20 cellular contexts compared by ENCODE assay signal in genomic region chr2:178388287-178388686, GRCh38.
DNase-seq lines count a peak whose midpoint lies in the region; ATAC-seq and TF ChIP-seq lines count a peak whose summit lies in the region.
"Had no signal": no experiment of that assay in that cellular context is flagged by ENCODE, and none has a peak within 500 bp of the region (broad histone marks: within the 10 kb centered on the region; RNA-seq: fewer than 3 reads in every experiment).

No MANE protein-coding gene starts in this region.

- no peak overlapping the region for H3K4me2 ChIP-seq in neuronal stem cell (ENCODE audit: insufficient read depth, low read length, poor library complexity, severe bottlenecking)
- H3K4me2 ChIP-seq: BLaER1 had no signal

- H3K27ac ChIP-seq in neuronal stem cell (replicated peaks; ENCODE audit: low read length) = no peak overlapping the region
- H3K27ac ChIP-seq in testis = no peak overlapping the region
- H3K27ac ChIP-seq: 22Rv1, BLaER1, C4-2B had no signal

- peak overlapping the region; percentile 59 for H3K18ac ChIP-seq in neuronal stem cell (ENCODE audit: low read length)

- no peak overlapping the region for H3K4me3 ChIP-seq in neuronal stem cell (ENCODE audit: low read length in 2 of 2)
- H3K4me3 ChIP-seq in testis = no peak overlapping the region
- H3K4me3 ChIP-seq: BLaER1, GM12878, HAP-1 had no signal

- no peak for TF ChIP-seq POLR2A in testis (IDR thresholded peaks at IDR 0.05)

- intact Hi-C loops in testis (cut with DNase I; ENCODE audit: low total_unique reads) = no loop called here

- H3K27ac Mint-ChIP-seq in activated T-cell treated with anti-CD3 and anti-CD28 coated beads, Interleukin-2, amount 50 U/mL, for 72 hours = peak overlapping the region; percentile 17
- H3K27ac Mint-ChIP-seq: B cell; CD4-positive, CD25-positive, alpha-beta regulatory T cell; CD8-positive, alpha-beta T cell; HFFc6 had no signal

- peaks cover 7% of the 10 kb centered on the region for H3K4me1 Mint-ChIP-seq in activated T-cell treated with anti-CD3 and anti-CD28 coated beads, Interleukin-2, amount 50 U/mL, for 72 hours (ENCODE audit: low read depth)
- H3K4me1 Mint-ChIP-seq: B cell had no signal

- H3K23ac ChIP-seq in neuronal stem cell (ENCODE audit: low read depth, low read length, poor library complexity) = no peak overlapping the region

- no peaks in the 10 kb centered on the region for H3K9me3 ChIP-seq in neuronal stem cell (replicated peaks in 1 of 2; ENCODE audit: control insufficient read depth in 2 of 2, insufficient read depth in 1 of 2, low read depth in 1 of 2, low read length in 2 of 2)
- H3K9me3 ChIP-seq in testis = no peaks in the 10 kb centered on the region
- H3K9me3 ChIP-seq: BLaER1, Caco-2, HAP-1 had no signal

- H2AK5ac ChIP-seq in neuronal stem cell (ENCODE audit: low read depth, low read length) = no peak overlapping the region

- no peak overlapping the region for H3K4me3 Mint-ChIP-seq in activated T-cell treated with anti-CD3 and anti-CD28 coated beads, Interleukin-2, amount 50 U/mL, for 72 hours
- H3K4me3 Mint-ChIP-seq: B cell; CD4-positive, CD25-positive, alpha-beta regulatory T cell; CD8-positive, alpha-beta T cell; HFFc6 had no signal

- H3K14ac ChIP-seq in neuronal stem cell (ENCODE audit: low read length) = peak overlapping the region; percentile 94

- no peak overlapping the region for H2AFZ ChIP-seq in neuronal stem cell (ENCODE audit: low read length)

- no peaks in the 10 kb centered on the region for H3K9me3 Mint-ChIP-seq in activated T-cell treated with anti-CD3 and anti-CD28 coated beads, Interleukin-2, amount 50 U/mL, for 72 hours
- H3K9me3 Mint-ChIP-seq: CD4-positive, CD25-positive, alpha-beta regulatory T cell; CD8-positive, alpha-beta T cell; HFFc6 had no signal

- H3K27me3 Mint-ChIP-seq in activated T-cell treated with anti-CD3 and anti-CD28 coated beads, Interleukin-2, amount 50 U/mL, for 72 hours (ENCODE audit: low read depth) = no peaks in the 10 kb centered on the region
- H3K27me3 Mint-ChIP-seq: B cell had no signal

- no peak overlapping the region for H2BK120ac ChIP-seq in neuronal stem cell (ENCODE audit: low read depth, low read length)

- H3K4me1 ChIP-seq in neuronal stem cell (ENCODE audit: control insufficient read depth in 2 of 2, insufficient read depth in 1 of 2, low read depth in 1 of 2, low read length in 2 of 2) (no peaks in the 10 kb centered on the region), testis (no peaks in the 10 kb centered on the region)
- H3K4me1 ChIP-seq: BLaER1, HAP-1 had no signal

- no peak overlapping the region for H2BK12ac ChIP-seq in neuronal stem cell (ENCODE audit: low read length)

- no CpG with 5 or more reads among the region's 7 CpGs for WGBS in neuronal stem cell (ENCODE audit: extremely low coverage in 2 of 2, insufficient read length in 2 of 2, insufficient replicate concordance in 1 of 2), 2 donors
- WGBS in testis, 2 donors = 84 to 87% methylated on average over 6 to 7 of the region's 7 CpGs

- no peak overlapping the region for H2BK15ac ChIP-seq in neuronal stem cell (ENCODE audit: low read length)

- H2BK5ac ChIP-seq in neuronal stem cell (ENCODE audit: low read length) = no peak overlapping the region

- no peak for DNase-seq in activated T-cell treated with anti-CD3 and anti-CD28 coated beads, Interleukin-2, amount 50 U/mL, for 72 hours
- DNase-seq in activated T-cell treated with anti-CD3 and anti-CD28 coated beads for 4 hours = no peak
- no peak for DNase-seq in neuronal stem cell (ENCODE audit: low spot score)
- no peak for DNase-seq in testis
- no peak for DNase-seq in OCI-M2 (lab: John Stamatoyannopoulos, UW; ENCODE audit: unreplicated experiment)
- DNase-seq: Caco-2; CD4-positive, CD25-positive, alpha-beta regulatory T cell; CD8-positive, alpha-beta T cell; DMS153; DND-41; GDM1; GOT3; HFFc6 had no signal

- no peak for TF ChIP-seq CTCF in testis (IDR thresholded peaks at IDR 0.05)

- no peaks in the 10 kb centered on the region for H3K36me3 Mint-ChIP-seq in activated T-cell treated with anti-CD3 and anti-CD28 coated beads, Interleukin-2, amount 50 U/mL, for 72 hours (ENCODE audit: insufficient read depth in 2 of 2)
- H3K36me3 Mint-ChIP-seq: CD4-positive, CD25-positive, alpha-beta regulatory T cell; CD8-positive, alpha-beta T cell had no signal

- no peaks in the 10 kb centered on the region for H3K79me1 ChIP-seq in neuronal stem cell (ENCODE audit: low read depth, low read length)

- no peak overlapping the region for H4K8ac ChIP-seq in neuronal stem cell (ENCODE audit: low read depth, low read length)

- no peak overlapping the region for H3K9ac ChIP-seq in neuronal stem cell (ENCODE audit: low read depth, low read length, poor library complexity)
- H3K9ac ChIP-seq: BLaER1 had no signal

- peak overlapping the region; percentile 78 for H3K4ac ChIP-seq in neuronal stem cell (ENCODE audit: low read length)

- ATAC-seq in activated T-cell treated with anti-CD3 and anti-CD28 coated beads, Interleukin-2, amount 50 U/mL, for 72 hours (replicated peaks in 1 of 2) = no peak
- ATAC-seq in esophagus mucosa = peak; percentile 18
- ATAC-seq: CD8-positive, alpha-beta T cell; GM12878 had no signal

- no peaks in the 10 kb centered on the region for H3K27me3 ChIP-seq in neuronal stem cell (ENCODE audit: control insufficient read depth in 3 of 3, insufficient read depth in 3 of 3, low read depth in 1 of 3, low read length in 3 of 3)
- no peaks in the 10 kb centered on the region for H3K27me3 ChIP-seq in testis
- H3K27me3 ChIP-seq: BLaER1 had no signal

- H3K36me3 ChIP-seq in neuronal stem cell (replicated peaks in 1 of 2; ENCODE audit: control insufficient read depth in 2 of 2, insufficient read depth in 2 of 2, low read length in 2 of 2) (peaks cover under 1 to 6% of the 10 kb centered on the region in 2 donors), testis (ENCODE audit: low read depth, missing control alignments) (no peaks in the 10 kb centered on the region)
- H3K36me3 ChIP-seq: BLaER1 had no signal

- no peak overlapping the region for H4K91ac ChIP-seq in neuronal stem cell (ENCODE audit: low read depth, low read length, poor library complexity)
